26 cellular contexts compared by ENCODE assay signal in the genomic region with DNA sequence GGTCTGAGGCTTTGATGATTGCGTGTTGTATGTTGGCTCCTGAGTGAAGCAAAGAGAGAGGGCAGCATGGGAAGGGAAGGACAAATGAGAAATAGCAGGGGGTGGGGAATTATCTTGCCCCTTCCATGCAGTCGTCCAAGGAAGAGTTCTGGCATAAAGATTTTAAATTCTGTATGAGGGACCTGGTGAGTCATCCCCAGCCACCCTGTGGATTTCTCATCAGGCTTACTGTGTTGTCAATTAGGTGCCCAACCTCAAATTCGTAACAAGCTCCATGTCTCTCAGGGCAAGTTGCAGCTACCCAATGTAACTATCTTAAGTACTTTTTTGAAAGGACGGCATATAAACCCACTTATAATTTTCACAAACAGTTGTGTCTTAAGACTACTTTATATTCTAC.
DNase-seq lines count a peak whose midpoint lies in the region; ATAC-seq and TF ChIP-seq lines count a peak whose summit lies in the region.
"Had no signal": no experiment of that assay in that cellular context is flagged by ENCODE, and none has a peak within 500 bp of the region (broad histone marks: within the 10 kb centered on the region; RNA-seq: fewer than 3 reads in every experiment).

No MANE protein-coding gene starts in this region.

- ATAC-seq in left cardiac atrium (no peak), WTC11 (peak; percentile 55)
- ATAC-seq: activated CD8-positive, alpha-beta T cell treated with anti-CD3 and anti-CD28 coated beads, Interleukin-2, amount 10 ng/mL, durations not matched to agents 7 days and 5 days; activated T-cell treated with anti-CD3 and anti-CD28 coated beads, Interleukin-2, amount 50 U/mL, for 72 hours had no signal

- H4K20me1 ChIP-seq in fibroblast of lung (ENCODE audit: control insufficient read depth, extremely low read depth, insufficient read depth, low read length) = no peaks in the 10 kb centered on the region

- peaks cover 7% of the 10 kb centered on the region; the same call in 1 of the 2 replicates for H3K9me3 Mint-ChIP-seq in WTC11
- H3K9me3 Mint-ChIP-seq: activated B cell treated with CpG ODN at 0.5 μM for 24 hours; activated naive CD4-positive, alpha-beta T cell treated with anti-CD3 and anti-CD28 coated beads, Interleukin-2, amount 50 U/mL, for 24 hours; activated T-cell treated with anti-CD3 and anti-CD28 coated beads, Interleukin-2, amount 50 U/mL, for 72 hours; CD14-positive monocyte; mesothelial cell of epicardium; nephron had no signal

- intact Hi-C loops in left ventricle myocardium inferior (cut with micrococcal nuclease) = no loop called here
- intact Hi-C loops in left cardiac atrium (cut with DNase I) = no loop called here

- no peaks in the 10 kb centered on the region for H3K9me3 ChIP-seq in left ventricle myocardium inferior (replicated peaks)
- H3K9me3 ChIP-seq in fibroblast of lung (ENCODE audit: control insufficient read depth, insufficient read depth, low read depth, low read length) = no peaks in the 10 kb centered on the region
- H3K9me3 ChIP-seq: ascending aorta, prostate gland, spleen, upper lobe of left lung had no signal

- H3K79me2 ChIP-seq in fibroblast of lung (ENCODE audit: control insufficient read depth, insufficient read depth, low read length) = no peaks in the 10 kb centered on the region

- no peak overlapping the region for H2AFZ ChIP-seq in fibroblast of lung (ENCODE audit: low read length)

- H3K4me3 Mint-ChIP-seq in WTC11 = no peak overlapping the region
- H3K4me3 Mint-ChIP-seq: activated B cell treated with CpG ODN at 0.5 μM for 24 hours; activated CD8-positive, alpha-beta T cell treated with anti-CD3 and anti-CD28 coated beads, Interleukin-2, amount 10 ng/mL, durations not matched to agents 7 days and 5 days; activated naive CD4-positive, alpha-beta T cell treated with anti-CD3 and anti-CD28 coated beads, Interleukin-2, amount 50 U/mL, for 24 hours; activated T-cell treated with anti-CD3 and anti-CD28 coated beads, Interleukin-2, amount 50 U/mL, for 72 hours; CD14-positive monocyte; mesothelial cell of epicardium; nephron had no signal

- H3K9ac ChIP-seq in fibroblast of lung (ENCODE audit: insufficient read depth, low read length) = no peak overlapping the region
- H3K9ac ChIP-seq: KMS-11 had no signal

- H3K4me3 ChIP-seq in left ventricle myocardium inferior (no peak overlapping the region), fibroblast of lung (replicated peaks in 1 of 4; ENCODE audit: control extremely low read depth in 1 of 4, insufficient read depth in 1 of 4, low read depth in 3 of 4, low read length in 4 of 4) (no peak overlapping the region)
- H3K4me3 ChIP-seq: ascending aorta, prostate gland, spleen, upper lobe of left lung had no signal

- POLR2A ChIA-PET in WTC11 (lab: Charles Lee) = no interaction called here

- TF ChIP-seq CTCF in left ventricle myocardium inferior (IDR thresholded peaks at IDR 0.05; ENCODE audit: borderline replicate concordance) (no peak), WTC11 (IDR thresholded peaks at IDR 0.05) (no peak), fibroblast of lung (conservative IDR thresholded peaks at IDR 0.05 in 1 of 2, IDR thresholded peaks at IDR 0.05 in 1 of 2; ENCODE audit: low read depth in 1 of 2, low read length in 2 of 2) (no peak)

- no peak for DNase-seq in left ventricle myocardium inferior
- DNase-seq in left cardiac atrium = no peak
- DNase-seq in WTC11 (ENCODE audit: low spot score) = no peak
- peak; percentile 4 to 30 for DNase-seq in fibroblast of lung (ENCODE audit: low read depth in 2 of 2)
- no peak for DNase-seq in DMS 273 (lab: John Stamatoyannopoulos, UW; ENCODE audit: unreplicated experiment)
- DNase-seq in Kasumi-1 (lab: John Stamatoyannopoulos, UW) = no peak
- no peak for DNase-seq in SK-N-DZ (ENCODE audit: low spot score)
- no peak for DNase-seq in DMS153 treated with DMSO at 0.1 percent for 48 hours (lab: John Stamatoyannopoulos, UW; ENCODE audit: unreplicated experiment)
- DNase-seq: activated B cell treated with CpG ODN at 0.5 μM for 24 hours; activated CD8-positive, alpha-beta T cell treated with anti-CD3 and anti-CD28 coated beads, Interleukin-2, amount 10 ng/mL, durations not matched to agents 7 days and 5 days; activated T-cell treated with anti-CD3 and anti-CD28 coated beads, Interleukin-2, amount 50 U/mL, for 72 hours; DMS153; foreskin melanocyte; NCI-H1092 treated with DMSO at 0.1 percent for 48 hours; NCI-H2081; NCI-H524; spleen; stimulated activated CD4-positive, alpha-beta T cell treated with anti-CD3 and anti-CD28 coated beads, Interleukin-4, amount 100 ng/mL, for 4 hours; upper lobe of left lung had no signal

- peak overlapping the region; percentile 25 for H3K27ac Mint-ChIP-seq in WTC11
- H3K27ac Mint-ChIP-seq: activated B cell treated with CpG ODN at 0.5 μM for 24 hours; activated CD8-positive, alpha-beta T cell treated with anti-CD3 and anti-CD28 coated beads, Interleukin-2, amount 10 ng/mL, durations not matched to agents 7 days and 5 days; activated naive CD4-positive, alpha-beta T cell treated with anti-CD3 and anti-CD28 coated beads, Interleukin-2, amount 50 U/mL, for 24 hours; activated T-cell treated with anti-CD3 and anti-CD28 coated beads, Interleukin-2, amount 50 U/mL, for 72 hours; mesothelial cell of epicardium; nephron had no signal

- H3K4me1 ChIP-seq in left ventricle myocardium inferior (peaks cover 54% of the 10 kb centered on the region), fibroblast of lung (ENCODE audit: control insufficient read depth, extremely low read depth, insufficient read depth, low read length) (no peaks in the 10 kb centered on the region)
- H3K4me1 ChIP-seq: ascending aorta, prostate gland, spleen, upper lobe of left lung had no signal

- H3K4me2 ChIP-seq in fibroblast of lung (ENCODE audit: extremely low read depth, insufficient read depth, low read length) = no peak overlapping the region
- H3K4me2 ChIP-seq: KMS-11 had no signal

- H3K27ac ChIP-seq in left ventricle myocardium inferior (replicated peaks) (peak overlapping the region; percentile 57), fibroblast of lung (ENCODE audit: insufficient read depth, low read length) (no peak overlapping the region)
- H3K27ac ChIP-seq: ascending aorta, KMS-11, prostate gland, spleen, upper lobe of left lung had no signal

- H3K27me3 ChIP-seq in left ventricle myocardium inferior (ENCODE audit: low read depth) (no peaks in the 10 kb centered on the region), fibroblast of lung (ENCODE audit: control insufficient read depth, insufficient read depth, low read length) (no peaks in the 10 kb centered on the region)
- H3K27me3 ChIP-seq: ascending aorta, spleen, upper lobe of left lung had no signal

- CTCF ChIA-PET in WTC11 (lab: Charles Lee) = no interaction called here

- H3K27me3 Mint-ChIP-seq in WTC11 (ENCODE audit: low read depth) = no peaks in the 10 kb centered on the region
- H3K27me3 Mint-ChIP-seq: activated B cell treated with CpG ODN at 0.5 μM for 24 hours; activated naive CD4-positive, alpha-beta T cell treated with anti-CD3 and anti-CD28 coated beads, Interleukin-2, amount 50 U/mL, for 24 hours had no signal

- peaks cover 33% of the 10 kb centered on the region for H3K4me1 Mint-ChIP-seq in WTC11
- H3K4me1 Mint-ChIP-seq: activated B cell treated with CpG ODN at 0.5 μM for 24 hours had no signal

- H3K36me3 ChIP-seq in left ventricle myocardium inferior = no peaks in the 10 kb centered on the region
- H3K36me3 ChIP-seq in fibroblast of lung (ENCODE audit: control insufficient read depth, insufficient read depth, low read length) = no peaks in the 10 kb centered on the region
- H3K36me3 ChIP-seq: ascending aorta, prostate gland, spleen, upper lobe of left lung had no signal

- peaks cover 4% of the 10 kb centered on the region; the same call in 1 of the 2 replicates for H3K36me3 Mint-ChIP-seq in WTC11

TF ChIP-seq in WTC11, 78 proteins besides CTCF, POLR2A, EP300 and RAD21:
- TF ChIP-seq PRRX2 (CRISPR knock-in tag; IDR thresholded peaks at IDR 0.05) (no peak), ZNF671 (CRISPR knock-in tag; IDR thresholded peaks at IDR 0.05) (no peak)

Comparison
In these comparisons a context has a peak if more than half of its experiments do, and no peak if none do; other contexts are left out.
1. DNase-seq: peak in fibroblast of lung (2 of 2); none in left ventricle myocardium inferior (single experiment), left cardiac atrium (single experiment), WTC11 (single experiment), DMS 273 (single experiment), Kasumi-1 (0 of 2), SK-N-DZ (single experiment) and DMS153 treated with DMSO at 0.1 percent for 48 hours (single experiment).